8 cellular contexts compared by ENCODE assay signal in genomic region chr3:50192689-50193141, GRCh38. TPM values are rescaled to one million over a fixed set of nuclear protein-coding genes. Genes with fewer than 3 reads are reported as not detected.
DNase-seq lines count a peak whose midpoint lies in the region; ATAC-seq and TF ChIP-seq lines count a peak whose summit lies in the region.

No MANE protein-coding gene starts in this region.

- H3K4me3 Mint-ChIP-seq in T-helper 17 cell, result peak overlapping the region; percentile 49

- peaks cover 2% of the 10 kb centered on the region for H3K4me1 ChIP-seq in adipocyte (ENCODE audit: control insufficient read depth, insufficient read depth, low read length)
- peaks cover 0 to 25% of the 10 kb centered on the region in 2 donors for H3K4me1 ChIP-seq in right atrium auricular region
- H3K4me1 ChIP-seq in sigmoid colon, result peaks cover 0 to 28% (median 25%) of the 10 kb centered on the region in 4 donors

- TF ChIP-seq EP300 in sigmoid colon (IDR thresholded peaks at IDR 0.05), result no peak

- H3K9ac ChIP-seq in adipocyte (ENCODE audit: low read length), result no peak overlapping the region

- intact Hi-C loops in sigmoid colon (cut with DNase I), result loop anchor here (2.0 to 5.0 kb wide), 3 partner anchors 54 to 130 kb away; partner anchors contain the start of gene HYAL2

- TF ChIP-seq CTCF in LNCaP clone FGC (IDR thresholded peaks at IDR 0.05; ENCODE audit: control insufficient read depth, extremely low read depth, insufficient read depth) (peak; percentile 86), right atrium auricular region (IDR thresholded peaks at IDR 0.05) (peak; percentile 90 to 93), sigmoid colon (IDR thresholded peaks at IDR 0.05) (peak; percentile 80 to 94 (median 90))

- no peak overlapping the region for H3K27ac Mint-ChIP-seq in T-helper 17 cell

- no peak overlapping the region for H3K4me3 ChIP-seq in LNCaP clone FGC (ENCODE audit: low read depth, low read length)
- no peak overlapping the region for H3K4me3 ChIP-seq in adipocyte (ENCODE audit: low read length)
- H3K4me3 ChIP-seq in right atrium auricular region, result no peak overlapping the region
- no peak overlapping the region for H3K4me3 ChIP-seq in sigmoid colon

- H3K36me3 Mint-ChIP-seq in T-helper 17 cell (ENCODE audit: low read depth), result no peaks in the 10 kb centered on the region

- TF ChIP-seq POLR2A in sigmoid colon (IDR thresholded peaks at IDR 0.05), result no peak

- ATAC-seq in T-helper 17 cell (peak; percentile 50), GM19328 (IDR thresholded peaks at IDR 0.05; ENCODE audit: unreplicated experiment) (no peak), HG03139 (IDR thresholded peaks at IDR 0.05; ENCODE audit: unreplicated experiment) (no peak)

- H3K27me3 ChIP-seq in adipocyte (replicated peaks; ENCODE audit: control insufficient read depth, insufficient read depth, low read length), result peaks cover 56% of the 10 kb centered on the region
- peaks cover 11 to 16% of the 10 kb centered on the region in 2 donors for H3K27me3 ChIP-seq in right atrium auricular region
- peaks cover 22 to 50% (median 33%) of the 10 kb centered on the region in 3 donors for H3K27me3 ChIP-seq in sigmoid colon

- DNase-seq in EH (ENCODE audit: low read depth) (peak; percentile 59), LNCaP clone FGC (ENCODE audit: low read depth) (peak; percentile 17), T-helper 17 cell (peak; percentile 64 to 86 (median 77)), adipocyte (ENCODE audit: low read depth) (peak; percentile 81), right atrium auricular region (ENCODE audit: low spot score) (peak; percentile 74), sigmoid colon (no peak)

- H3K36me3 ChIP-seq in adipocyte (ENCODE audit: control insufficient read depth, insufficient read depth, low read length, severe bottlenecking), result no peaks in the 10 kb centered on the region
- no peaks in the 10 kb centered on the region for H3K36me3 ChIP-seq in right atrium auricular region
- H3K36me3 ChIP-seq in sigmoid colon, result peaks cover 0 to 2% (median 0%) of the 10 kb centered on the region in 4 donors

- peaks cover 5% of the 10 kb centered on the region for H3K27me3 Mint-ChIP-seq in T-helper 17 cell

- WGBS in sigmoid colon, 2 donors, result 13 to 15% methylated on average over 21 of the region's 21 CpGs

- H3K4me1 Mint-ChIP-seq in T-helper 17 cell, result peaks cover 9% of the 10 kb centered on the region

- no peak overlapping the region for H3K27ac ChIP-seq in right atrium auricular region
- no peak overlapping the region for H3K27ac ChIP-seq in sigmoid colon

- H3K9me3 ChIP-seq in T-helper 17 cell (ENCODE audit: control insufficient read depth, low read length, poor library complexity, severe bottlenecking), result no peaks in the 10 kb centered on the region
- no peaks in the 10 kb centered on the region for H3K9me3 ChIP-seq in adipocyte (ENCODE audit: control insufficient read depth, low read length)
- H3K9me3 ChIP-seq in right atrium auricular region, result no peaks in the 10 kb centered on the region
- H3K9me3 ChIP-seq in sigmoid colon, result no peaks in the 10 kb centered on the region

RNA-seq across cellular contexts. Expression of gene GNAT1, which starts 1.3 kb away (rescaled TPM):
- total RNA-seq in T-helper 17 cell (under 1 TPM in 1 of 2 donors, not detected in 1; 0.10 TPM), right atrium auricular region (not detected), sigmoid colon (not detected)
- under 1 TPM in 1 of 3 donors, not detected in 2; 0.06 TPM for polyA plus RNA-seq in sigmoid colon

RNA-seq across cellular contexts. Expression of gene SLC38A3, which starts 12.4 kb away (rescaled TPM):
- total RNA-seq in T-helper 17 cell, result under 1 TPM in 1 of 2 donors, not detected in 1; 0.78 TPM
- total RNA-seq in right atrium auricular region, result 1 to 10 TPM; 2.4 to 7.9 TPM
- total RNA-seq in sigmoid colon, result under 1 TPM in 1 of 4 donors, not detected in 3; 0.28 TPM
- polyA plus RNA-seq in sigmoid colon, result under 1 TPM in 1 of 3 donors, not detected in 2; 0.07 TPM

RNA-seq across cellular contexts. Expression of gene SEMA3F, which starts 37.6 kb away (rescaled TPM):
- under 1 TPM in 1 of 2 donors, not detected in 1; 0.18 TPM for total RNA-seq in T-helper 17 cell
- 10 to 100 TPM in 1 of 2 donors, 1 to 10 TPM in 1; 6.3 to 18.7 TPM for total RNA-seq in right atrium auricular region
- total RNA-seq in sigmoid colon, result 10 to 100 TPM in 1 of 4 donors, 1 to 10 TPM in 3; 5.1 to 11.4 (median 8.0) TPM
- 10 to 100 TPM in 1 of 3 donors, 1 to 10 TPM in 1, under 1 TPM in 1; 0.60 to 12.3 (median 1.2) TPM for polyA plus RNA-seq in sigmoid colon

RNA-seq across cellular contexts. Expression of gene GNAI2, which starts 43.3 kb away (rescaled TPM):
- total RNA-seq in T-helper 17 cell (100 to 1,000 TPM; 266 to 288 TPM), right atrium auricular region (100 to 1,000 TPM in 1 of 2 donors, 10 to 100 TPM in 1; 72.1 to 127 TPM), sigmoid colon (100 to 1,000 TPM; 149 to 171 (median 163) TPM)
- polyA plus RNA-seq in sigmoid colon, result 100 to 1,000 TPM in 1 of 3 donors, 10 to 100 TPM in 2; 43.9 to 125 (median 64.3) TPM

Comparison
In these comparisons a context has a peak if more than half of its experiments do, and no peak if none do; other contexts are left out.
1. RNA of gene SEMA3F, which starts 37.6 kb away (total RNA-seq): 6.3 to 18.7 TPM in right atrium auricular region and 5.1 to 11.4 TPM in sigmoid colon; 0.18 TPM in T-helper 17 cell; every median in the first group is over 4 times any median in the second.
2. Peak in every context shown above with its lines, with median percentiles within 50 percentile points of each other: CTCF ChIP-seq.